13 cellular contexts compared by ENCODE assay signal in genomic region chr20:62145688-62146018, GRCh38. TPM values are rescaled to one million over a fixed set of nuclear protein-coding genes. Genes with fewer than 3 reads are reported as not detected.
DNase-seq lines count a peak whose midpoint lies in the region; ATAC-seq and TF ChIP-seq lines count a peak whose summit lies in the region.
"Had no signal": no experiment of that assay in that cellular context is flagged by ENCODE, and none has a peak within 500 bp of the region (broad histone marks: within the 10 kb centered on the region; RNA-seq: fewer than 3 reads in every experiment).

No MANE protein-coding gene starts in this region.

- H3K9me3 Mint-ChIP-seq in activated CD4-positive, alpha-beta memory T cell treated with anti-CD3 and anti-CD28 coated beads, Interleukin-2, amount 10 ng/mL, durations not matched to agents 7 days and 5 days: no peaks in the 10 kb centered on the region
- no peaks in the 10 kb centered on the region for H3K9me3 Mint-ChIP-seq in stimulated activated naive B cell treated with anti-CD40 and anti-IgM and Interleukin-4, amounts not matched to agents 10 μg/mL and 1 μg/mL and 100 μg/mL, for 72 hours

- DNase-seq in Right ventricle myocardium inferior (ENCODE audit: missing footprints) (peak; percentile 8), left cardiac atrium (no peak), lung (ENCODE audit: low spot score) (no peak), HCEC 1CT (no peak), GM20000 (ENCODE audit: low spot score) (no peak)
- DNase-seq in activated CD4-positive, alpha-beta memory T cell treated with anti-CD3 and anti-CD28 coated beads, Interleukin-2, amount 10 ng/mL, durations not matched to agents 7 days and 5 days: no peak
- no peak for DNase-seq in stimulated activated naive B cell treated with anti-CD40 and anti-IgM and Interleukin-4, amounts not matched to agents 10 μg/mL and 1 μg/mL and 100 μg/mL, for 72 hours
- DNase-seq: activated gamma-delta T cell; effector CD8-positive, alpha-beta T cell; stimulated activated naive CD8-positive, alpha-beta T cell treated with anti-CD3 and anti-CD28 coated beads, Interleukin-15, Interleukin-2, amounts not matched to agents 100 U/mL and 50 U/mL, for 24 hours; T1000; uterus had no signal

- no peak overlapping the region for H3K27ac ChIP-seq in lung (ENCODE audit: low read depth in 1 of 2, low read length in 1 of 2)
- H3K27ac ChIP-seq: uterus had no signal

- H3K27me3 Mint-ChIP-seq in activated CD4-positive, alpha-beta memory T cell treated with anti-CD3 and anti-CD28 coated beads, Interleukin-2, amount 10 ng/mL, durations not matched to agents 7 days and 5 days: no peaks in the 10 kb centered on the region
- H3K27me3 Mint-ChIP-seq in stimulated activated naive B cell treated with anti-CD40 and anti-IgM and Interleukin-4, amounts not matched to agents 10 μg/mL and 1 μg/mL and 100 μg/mL, for 72 hours: no peaks in the 10 kb centered on the region

- WGBS in lung, 2 donors: 95% methylated on average over 7 of the region's 7 CpGs

- H3K4me3 ChIP-seq in lung: peak overlapping the region; percentile 19
- H3K4me3 ChIP-seq: uterus had no signal

- H3K4me3 Mint-ChIP-seq in activated CD4-positive, alpha-beta memory T cell treated with anti-CD3 and anti-CD28 coated beads, Interleukin-2, amount 10 ng/mL, durations not matched to agents 7 days and 5 days: peak overlapping the region; percentile 78
- peak overlapping the region; percentile 3 to 46 for H3K4me3 Mint-ChIP-seq in stimulated activated naive B cell treated with anti-CD40 and anti-IgM and Interleukin-4, amounts not matched to agents 10 μg/mL and 1 μg/mL and 100 μg/mL, for 72 hours

- no peaks in the 10 kb centered on the region for H3K9me3 ChIP-seq in lung (ENCODE audit: control insufficient read depth in 2 of 2, insufficient read depth in 1 of 2, low read length in 1 of 2)
- H3K9me3 ChIP-seq: uterus had no signal

- peaks cover 24% of the 10 kb centered on the region for H3K36me3 Mint-ChIP-seq in activated CD4-positive, alpha-beta memory T cell treated with anti-CD3 and anti-CD28 coated beads, Interleukin-2, amount 10 ng/mL, durations not matched to agents 7 days and 5 days (ENCODE audit: low read depth)
- peaks cover 9 to 29% of the 10 kb centered on the region in 2 donors for H3K36me3 Mint-ChIP-seq in stimulated activated naive B cell treated with anti-CD40 and anti-IgM and Interleukin-4, amounts not matched to agents 10 μg/mL and 1 μg/mL and 100 μg/mL, for 72 hours

- ATAC-seq in Right ventricle myocardium inferior: no peak
- ATAC-seq in left cardiac atrium: no peak
- ATAC-seq in lung (ENCODE audit: insufficient read depth, low FRiP score): no peak
- ATAC-seq in stimulated activated naive B cell treated with anti-CD40 and anti-IgM and Interleukin-4, amounts not matched to agents 10 μg/mL and 1 μg/mL and 100 μg/mL, for 72 hours (replicated peaks): no peak
- ATAC-seq in GM18519 (IDR thresholded peaks at IDR 0.05; ENCODE audit: low FRiP score, unreplicated experiment): no peak
- ATAC-seq: stimulated activated naive CD8-positive, alpha-beta T cell treated with anti-CD3 and anti-CD28 coated beads, Interleukin-15, Interleukin-2, amounts not matched to agents 100 U/mL and 50 U/mL, for 24 hours had no signal

- peaks cover 0 to 5% of the 10 kb centered on the region in 2 donors for H3K36me3 ChIP-seq in lung (ENCODE audit: control insufficient read depth in 2 of 2, insufficient read depth in 2 of 2, low read length in 2 of 2)
- H3K36me3 ChIP-seq: uterus had no signal

- intact Hi-C loops in Right ventricle myocardium inferior (cut with DNase I): loop anchor here (10.0 kb wide), 1 partner anchor 229 kb away; no protein-coding TSS in a partner anchor
- intact Hi-C loops in left cardiac atrium (cut with DNase I): no loop called here

- POLR2A ChIA-PET in activated CD4-positive, alpha-beta memory T cell treated with anti-CD3 and anti-CD28 coated beads, Interleukin-2, amount 10 ng/mL, durations not matched to agents 7 days and 5 days (lab: Charles Lee): interaction anchor here (1.2 to 2.2 kb wide), 2 partner anchors 10 to 79 kb away, joined by 3 to 7 read pairs; partner anchors contain the start of gene TAF4

- CTCF ChIA-PET in activated CD4-positive, alpha-beta memory T cell treated with anti-CD3 and anti-CD28 coated beads, Interleukin-2, amount 10 ng/mL, durations not matched to agents 7 days and 5 days (lab: Charles Lee): interaction anchor here (0.6 to 1.3 kb wide), 2 partner anchors 17 to 157 kb away, joined by 3 read pairs; no protein-coding TSS in a partner anchor

- no peaks in the 10 kb centered on the region for H3K27me3 ChIP-seq in lung (ENCODE audit: control insufficient read depth, insufficient read depth)
- H3K27me3 ChIP-seq: uterus had no signal

- H3K27ac Mint-ChIP-seq in activated CD4-positive, alpha-beta memory T cell treated with anti-CD3 and anti-CD28 coated beads, Interleukin-2, amount 10 ng/mL, durations not matched to agents 7 days and 5 days: no peak overlapping the region
- H3K27ac Mint-ChIP-seq in stimulated activated naive B cell treated with anti-CD40 and anti-IgM and Interleukin-4, amounts not matched to agents 10 μg/mL and 1 μg/mL and 100 μg/mL, for 72 hours: no peak overlapping the region

- TF ChIP-seq CTCF in lung (IDR thresholded peaks at IDR 0.05; ENCODE audit: control extremely low read depth, extremely low read depth) (no peak), GM20000 (IDR thresholded peaks at IDR 0.05; ENCODE audit: extremely low read depth, missing control alignments) (no peak)

- peaks cover 40% of the 10 kb centered on the region for H3K4me1 Mint-ChIP-seq in activated CD4-positive, alpha-beta memory T cell treated with anti-CD3 and anti-CD28 coated beads, Interleukin-2, amount 10 ng/mL, durations not matched to agents 7 days and 5 days
- H3K4me1 Mint-ChIP-seq in stimulated activated naive B cell treated with anti-CD40 and anti-IgM and Interleukin-4, amounts not matched to agents 10 μg/mL and 1 μg/mL and 100 μg/mL, for 72 hours: peaks cover 32 to 50% of the 10 kb centered on the region in 2 donors

- peaks cover 4 to 45% of the 10 kb centered on the region in 2 donors for H3K4me1 ChIP-seq in lung (ENCODE audit: control insufficient read depth in 2 of 2, insufficient read depth in 2 of 2, low read length in 2 of 2)

RNA-seq across cellular contexts. Expression of gene SS18L1, which starts 2.1 kb away (rescaled TPM):
- total RNA-seq in Right ventricle myocardium inferior (7.8 TPM), left cardiac atrium (1 to 10 TPM; 7.6 to 7.7 TPM), lung (10 to 100 TPM; 15.1 to 24.1 TPM)
- 10 to 100 TPM; 15.1 to 16.7 TPM for total RNA-seq in activated CD4-positive, alpha-beta memory T cell treated with anti-CD3 and anti-CD28 coated beads, Interleukin-2, amount 10 ng/mL, durations not matched to agents 7 days and 5 days
- 10 to 100 TPM in 1 of 2 donors, 1 to 10 TPM in 1; 7.2 to 14.6 TPM for polyA plus RNA-seq in lung

RNA-seq across cellular contexts. Expression of gene PSMA7, which starts 2.5 kb away (rescaled TPM):
- 230 TPM for total RNA-seq in Right ventricle myocardium inferior
- 100 to 1,000 TPM; 174 to 210 TPM for total RNA-seq in left cardiac atrium
- 100 to 1,000 TPM; 243 to 246 TPM for total RNA-seq in activated CD4-positive, alpha-beta memory T cell treated with anti-CD3 and anti-CD28 coated beads, Interleukin-2, amount 10 ng/mL, durations not matched to agents 7 days and 5 days
- total RNA-seq in lung: 100 to 1,000 TPM; 100 to 289 TPM
- polyA plus RNA-seq in lung: 100 to 1,000 TPM; 226 to 478 TPM

RNA-seq across cellular contexts. Expression of gene LSM14B, which starts 23.4 kb away (rescaled TPM):
- 55.2 TPM for total RNA-seq in Right ventricle myocardium inferior
- total RNA-seq in left cardiac atrium: 10 to 100 TPM; 36.8 to 38.1 TPM
- total RNA-seq in activated CD4-positive, alpha-beta memory T cell treated with anti-CD3 and anti-CD28 coated beads, Interleukin-2, amount 10 ng/mL, durations not matched to agents 7 days and 5 days: 10 to 100 TPM; 38.9 to 39.0 TPM
- 10 to 100 TPM; 31.7 to 41.7 TPM for total RNA-seq in lung
- 10 to 100 TPM; 16.4 to 24.0 TPM for polyA plus RNA-seq in lung

RNA-seq across cellular contexts. Expression of gene MTG2, which starts 37.2 kb away (rescaled TPM):
- total RNA-seq in Right ventricle myocardium inferior (21.6 TPM), left cardiac atrium (10 to 100 TPM; 19.1 to 28.9 TPM), lung (10 to 100 TPM; 18.3 to 35.5 TPM)
- 10 to 100 TPM; 25.6 to 27.2 TPM for total RNA-seq in activated CD4-positive, alpha-beta memory T cell treated with anti-CD3 and anti-CD28 coated beads, Interleukin-2, amount 10 ng/mL, durations not matched to agents 7 days and 5 days
- polyA plus RNA-seq in lung: 10 to 100 TPM; 23.4 to 33.7 TPM
